In genomic region chr5:161431963-161432362, GRCh38 we compare ENCODE assay signal across 26 cellular contexts.
"Had no signal": no experiment of that assay in that cellular context is flagged by ENCODE, and none has a peak within 500 bp of the region (broad histone marks: within the 10 kb centered on the region; RNA-seq: fewer than 3 reads in every experiment).

No MANE protein-coding gene starts in this region.

- H3K4me1 ChIP-seq: esophagus squamous epithelium, heart right ventricle, psoas muscle, spleen, tibial nerve, upper lobe of left lung had no signal

- H3K4me1 Mint-ChIP-seq: naive thymus-derived CD4-positive, alpha-beta T cell; nephron; stimulated activated naive B cell treated with anti-CD40 and anti-IgM and Interleukin-4, amounts not matched to agents 10 μg/mL and 1 μg/mL and 100 μg/mL, for 72 hours had no signal

- H3K27ac Mint-ChIP-seq: naive thymus-derived CD4-positive, alpha-beta T cell; nephron; stimulated activated naive B cell treated with anti-CD40 and anti-IgM and Interleukin-4, amounts not matched to agents 10 μg/mL and 1 μg/mL and 100 μg/mL, for 72 hours; stimulated activated naive CD8-positive, alpha-beta T cell treated with anti-CD3 and anti-CD28 coated beads, Interleukin-15, Interleukin-2, amounts not matched to agents 100 ng/mL and 50 ng/mL, for 24 hours had no signal

- H3K4me3 Mint-ChIP-seq: naive thymus-derived CD4-positive, alpha-beta T cell; nephron; stimulated activated naive B cell treated with anti-CD40 and anti-IgM and Interleukin-4, amounts not matched to agents 10 μg/mL and 1 μg/mL and 100 μg/mL, for 72 hours; stimulated activated naive CD8-positive, alpha-beta T cell treated with anti-CD3 and anti-CD28 coated beads, Interleukin-15, Interleukin-2, amounts not matched to agents 100 ng/mL and 50 ng/mL, for 24 hours had no signal

- H3K27ac ChIP-seq: coronary artery, esophagus squamous epithelium, heart right ventricle, psoas muscle, skin epidermis, spleen, thoracic aorta, tibial nerve, upper lobe of left lung had no signal

- FAIRE-seq: kidney, urothelium cell line had no signal

- H3K4me3 ChIP-seq: coronary artery, esophagus squamous epithelium, heart right ventricle, psoas muscle, skin epidermis, spleen, thoracic aorta, tibial nerve, upper lobe of left lung had no signal

- H3K36me3 ChIP-seq: esophagus squamous epithelium, heart right ventricle, spleen, thoracic aorta, tibial nerve, upper lobe of left lung had no signal

- H3K27me3 ChIP-seq: esophagus squamous epithelium, heart right ventricle, spleen, tibial nerve, upper lobe of left lung had no signal

- H3K36me3 Mint-ChIP-seq: naive thymus-derived CD4-positive, alpha-beta T cell; stimulated activated naive B cell treated with anti-CD40 and anti-IgM and Interleukin-4, amounts not matched to agents 10 μg/mL and 1 μg/mL and 100 μg/mL, for 72 hours had no signal

- H3K9me3 Mint-ChIP-seq: nephron; stimulated activated naive B cell treated with anti-CD40 and anti-IgM and Interleukin-4, amounts not matched to agents 10 μg/mL and 1 μg/mL and 100 μg/mL, for 72 hours; stimulated activated naive CD8-positive, alpha-beta T cell treated with anti-CD3 and anti-CD28 coated beads, Interleukin-15, Interleukin-2, amounts not matched to agents 100 ng/mL and 50 ng/mL, for 24 hours had no signal

- ATAC-seq: heart right ventricle; left lobe of liver; naive thymus-derived CD4-positive, alpha-beta T cell; psoas muscle; right cardiac atrium; stimulated activated naive B cell treated with anti-CD40 and anti-IgM and Interleukin-4, amounts not matched to agents 10 μg/mL and 1 μg/mL and 100 μg/mL, for 72 hours had no signal

- H3K9me3 ChIP-seq: esophagus squamous epithelium, heart right ventricle, psoas muscle, spleen, thoracic aorta, tibial nerve, upper lobe of left lung had no signal

- DNase-seq: dermis blood vessel endothelial cell; effector memory CD4-positive, alpha-beta T cell; erythroblast; esophagus squamous epithelium; foreskin melanocyte; glutamatergic neuron; heart right ventricle; hypothalamus; kidney; mesenchymal stem cell; midbrain; naive thymus-derived CD4-positive, alpha-beta T cell; nucleus accumbens; psoas muscle; right cardiac atrium; spleen; stimulated activated naive B cell treated with anti-CD40 and anti-IgM and Interleukin-4, amounts not matched to agents 10 μg/mL and 1 μg/mL and 100 μg/mL, for 72 hours; upper lobe of left lung had no signal

- H3K27me3 Mint-ChIP-seq: naive thymus-derived CD4-positive, alpha-beta T cell; stimulated activated naive B cell treated with anti-CD40 and anti-IgM and Interleukin-4, amounts not matched to agents 10 μg/mL and 1 μg/mL and 100 μg/mL, for 72 hours; stimulated activated naive CD8-positive, alpha-beta T cell treated with anti-CD3 and anti-CD28 coated beads, Interleukin-15, Interleukin-2, amounts not matched to agents 100 ng/mL and 50 ng/mL, for 24 hours had no signal
